Comparison of ENCODE assay signal across 9 cellular contexts in genomic region chr10:6347391-6347951, GRCh38.
A peak's percentile ranks its signal among the peaks of the same experiment; 100 is the strongest.
DNase-seq lines count a peak whose midpoint lies in the region; ATAC-seq, FAIRE-seq and TF ChIP-seq lines count a peak whose summit lies in the region.
"Had no signal": no experiment of that assay in that cellular context is flagged by ENCODE, and none has a peak within 500 bp of the region (broad histone marks: within the 10 kb centered on the region; RNA-seq: fewer than 3 reads in every experiment).

No MANE protein-coding gene starts in this region.

- peak overlapping the region; percentile 91 for H3K27ac Mint-ChIP-seq in stimulated activated effector memory CD8-positive, alpha-beta T cell treated with anti-CD3 and anti-CD28 coated beads, Interleukin-12 subunit alpha, Interleukin-12 subunit beta, amount 100 ng/mL, for 72 hours

- peak overlapping the region; percentile 74 for H3K4me3 Mint-ChIP-seq in stimulated activated effector memory CD8-positive, alpha-beta T cell treated with anti-CD3 and anti-CD28 coated beads, Interleukin-12 subunit alpha, Interleukin-12 subunit beta, amount 100 ng/mL, for 72 hours

- peaks cover 61% of the 10 kb centered on the region for H3K4me1 Mint-ChIP-seq in stimulated activated effector memory CD8-positive, alpha-beta T cell treated with anti-CD3 and anti-CD28 coated beads, Interleukin-12 subunit alpha, Interleukin-12 subunit beta, amount 100 ng/mL, for 72 hours

- peak overlapping the region; percentile 17 for H3K27ac ChIP-seq in layer of hippocampus (ENCODE audit: low read depth, low read length)
- H3K27ac ChIP-seq: 22Rv1 had no signal

- H3K27me3 ChIP-seq in layer of hippocampus (ENCODE audit: control insufficient read depth, insufficient read depth, low read length), result no peaks in the 10 kb centered on the region

- H3K36me3 Mint-ChIP-seq in stimulated activated effector memory CD8-positive, alpha-beta T cell treated with anti-CD3 and anti-CD28 coated beads, Interleukin-12 subunit alpha, Interleukin-12 subunit beta, amount 100 ng/mL, for 72 hours, result peaks cover 33% of the 10 kb centered on the region

- peak; percentile 28 for ATAC-seq in HG03571 (IDR thresholded peaks at IDR 0.05; ENCODE audit: unreplicated experiment)
- peak; percentile 65 for ATAC-seq in stimulated activated effector memory CD8-positive, alpha-beta T cell treated with anti-CD3 and anti-CD28 coated beads, Interleukin-12 subunit alpha, Interleukin-12 subunit beta, amount 100 ng/mL, for 72 hours

- DNase-seq in DMS 273 (lab: John Stamatoyannopoulos, UW; ENCODE audit: unreplicated experiment), result peak; percentile 14
- DNase-seq in DMS 273 treated with DMSO at 0.1 percent for 48 hours (lab: John Stamatoyannopoulos, UW), result no peak
- DNase-seq in activated CD8-positive, alpha-beta memory T cell treated with anti-CD3 and anti-CD28 coated beads, Interleukin-2, amount 50 U/mL, for 1 hour (ENCODE audit: extremely low read depth), result peak; percentile 24
- peak; percentile 47 to 79 for DNase-seq in stimulated activated effector memory CD8-positive, alpha-beta T cell treated with anti-CD3 and anti-CD28 coated beads, Interleukin-12 subunit alpha, Interleukin-12 subunit beta, amount 100 ng/mL, for 72 hours (ENCODE audit: low spot score in 2 of 2)
- no peak for DNase-seq in GM12891 (ENCODE audit: insufficient read length, low spot score)
- DNase-seq in GM19238 (ENCODE audit: insufficient read length, low spot score), result no peak

- no peak for FAIRE-seq in GM12891 (lab: Jason Lieb, UNC)

- no peak for TF ChIP-seq POLR2A in GM12891 (IDR thresholded peaks at IDR 0.05; ENCODE audit: low read depth, low read length)

- peaks cover 7% of the 10 kb centered on the region for H3K9me3 Mint-ChIP-seq in stimulated activated effector memory CD8-positive, alpha-beta T cell treated with anti-CD3 and anti-CD28 coated beads, Interleukin-12 subunit alpha, Interleukin-12 subunit beta, amount 100 ng/mL, for 72 hours

TF ChIP-seq in GM12891, 5 proteins besides CTCF, POLR2A, EP300 and RAD21:
- no peak for TF ChIP-seq POU2F2 (IDR thresholded peaks at IDR 0.05; ENCODE audit: low read depth, low read length)
- TF ChIP-seq PAX5 (IDR thresholded peaks at IDR 0.05; ENCODE audit: insufficient read depth, low read length, severe bottlenecking), result no peak
- TF ChIP-seq POLR2AphosphoS5 (IDR thresholded peaks at IDR 0.05; ENCODE audit: low read depth, low read length), result no peak
TF ChIP-seq in GM12891: peak in this region for 0.

Comparison
In these comparisons a context has a peak if more than half of its experiments do, and no peak if none do; other contexts are left out.
1. DNase-seq: peak in DMS 273 (single experiment), activated CD8-positive, alpha-beta memory T cell treated with anti-CD3 and anti-CD28 coated beads, Interleukin-2, amount 50 U/mL, for 1 hour (single experiment) and stimulated activated effector memory CD8-positive, alpha-beta T cell treated with anti-CD3 and anti-CD28 coated beads, Interleukin-12 subunit alpha, Interleukin-12 subunit beta, amount 100 ng/mL, for 72 hours (2 of 2); none in DMS 273 treated with DMSO at 0.1 percent for 48 hours (single experiment), GM12891 (single experiment) and GM19238 (single experiment).